Comparison of ENCODE assay signal across 8 cellular contexts in the genomic region with DNA sequence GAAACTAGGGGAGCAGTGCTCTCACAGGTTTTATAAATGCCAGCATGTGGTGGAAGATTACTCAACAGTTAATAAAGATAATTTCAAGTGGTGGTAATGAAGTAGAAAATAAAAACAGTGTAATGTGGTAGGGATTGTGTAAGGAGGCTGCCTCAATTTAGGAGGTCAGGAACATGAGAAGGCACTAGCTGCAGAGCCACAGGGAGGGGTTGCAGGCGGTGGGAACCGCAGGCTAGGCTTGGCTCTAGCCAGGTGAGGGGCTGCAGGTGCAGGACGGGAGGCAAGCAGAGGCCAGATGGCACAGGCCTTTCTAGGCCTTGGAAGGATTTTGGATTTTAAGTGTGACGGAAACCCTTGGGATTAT. TPM values are rescaled to one million over a fixed set of nuclear protein-coding genes. Genes with fewer than 3 reads are reported as not detected.
A peak's percentile ranks its signal among the peaks of the same experiment; 100 is the strongest.
DNase-seq lines count a peak whose midpoint lies in the region; ATAC-seq and TF ChIP-seq lines count a peak whose summit lies in the region.

No MANE protein-coding gene starts in this region.

- no peaks in the 10 kb centered on the region for H3K9me3 ChIP-seq in effector memory CD4-positive, alpha-beta T cell (ENCODE audit: control insufficient read depth, low read length)
- no peaks in the 10 kb centered on the region for H3K9me3 ChIP-seq in muscle layer of colon (ENCODE audit: low read length)

- peak overlapping the region; percentile 99 for H2AFZ ChIP-seq in ACC112 (ENCODE audit: low read length, unreplicated experiment)

- DNase-seq in GM13977 (ENCODE audit: low spot score): no peak
- DNase-seq in RWPE1 (ENCODE audit: low spot score): peak; percentile 8
- DNase-seq in effector memory CD4-positive, alpha-beta T cell: no peak
- no peak for DNase-seq in ureter (ENCODE audit: low spot score)

- H3K4me1 ChIP-seq in ACC112 (ENCODE audit: control insufficient read depth, insufficient read depth, low read length, unreplicated experiment) (peaks cover 5% of the 10 kb centered on the region), muscle layer of colon (ENCODE audit: insufficient read depth, low read length) (peaks cover 34% of the 10 kb centered on the region)
- peaks cover 19% of the 10 kb centered on the region for H3K4me1 ChIP-seq in effector memory CD4-positive, alpha-beta T cell (ENCODE audit: control insufficient read depth, insufficient read depth, low read length, poor library complexity, severe bottlenecking)

- peak overlapping the region; percentile 28; the same call in 1 of the 2 replicates for H3K27ac ChIP-seq in ACC112 (ENCODE audit: low read depth, low read length)
- H3K27ac ChIP-seq in RWPE1: peak overlapping the region; percentile 94
- peak overlapping the region; percentile 93 for H3K27ac ChIP-seq in effector memory CD4-positive, alpha-beta T cell (ENCODE audit: insufficient read depth, low read length, poor library complexity, severe bottlenecking)
- H3K27ac ChIP-seq in muscle layer of colon (ENCODE audit: low read depth, low read length): peak overlapping the region; percentile 91

- TF ChIP-seq CTCF in GM13977 (IDR thresholded peaks at IDR 0.05; ENCODE audit: extremely low read depth, insufficient read depth, missing control alignments) (peak; percentile 4), RWPE1 (conservative IDR thresholded peaks at IDR 0.05; ENCODE audit: low read depth) (no peak)

- ATAC-seq in HG03280 (IDR thresholded peaks at IDR 0.05; ENCODE audit: unreplicated experiment): peak; percentile 8
- ATAC-seq in HG02610 (IDR thresholded peaks at IDR 0.05; ENCODE audit: unreplicated experiment): no peak

- peaks cover 35% of the 10 kb centered on the region for H3K79me2 ChIP-seq in ACC112 (ENCODE audit: control insufficient read depth, insufficient read depth, low read length, unreplicated experiment)

- POLR2A ChIA-PET in RWPE1 (lab: Yijun Ruan, JAX; ENCODE audit: low non-redundant PET): no interaction called here

- CTCF ChIA-PET in RWPE1 (lab: Yijun Ruan, JAX): interaction anchor here (0.6 to 1.1 kb wide), 3 partner anchors 8 to 56 kb away, joined by 3 to 5 read pairs (median 4); no protein-coding TSS in a partner anchor

- H3K27me3 ChIP-seq in ACC112 (ENCODE audit: insufficient read depth, low read length): no peaks in the 10 kb centered on the region
- H3K27me3 ChIP-seq in effector memory CD4-positive, alpha-beta T cell (replicated peaks; ENCODE audit: control insufficient read depth, insufficient read depth, low read length, poor library complexity, severe bottlenecking): no peaks in the 10 kb centered on the region
- H3K27me3 ChIP-seq in muscle layer of colon (ENCODE audit: control insufficient read depth in 1 of 2, insufficient read depth in 2 of 2, low read length in 2 of 2): no peaks in the 10 kb centered on the region

- peak overlapping the region; percentile 93 for H3K4me3 ChIP-seq in ACC112 (ENCODE audit: low read depth, low read length)
- H3K4me3 ChIP-seq in effector memory CD4-positive, alpha-beta T cell (ENCODE audit: insufficient read depth, low read depth, low read length, poor library complexity, severe bottlenecking): peak overlapping the region; percentile 80
- peak overlapping the region; percentile 82 to 99 for H3K4me3 ChIP-seq in muscle layer of colon (ENCODE audit: low read depth in 1 of 2, low read length in 2 of 2)

- in situ Hi-C loops in GM13977 (cut with MboI; ENCODE audit: low pct_unique_long_range_greater_than_20kb, low sequenced_read_pairs, unreplicated experiment): no loop called here

- H3K9ac ChIP-seq in muscle layer of colon (ENCODE audit: low read length): peak overlapping the region; percentile 65

- H3K36me3 ChIP-seq in ACC112 (ENCODE audit: insufficient read depth, low read length) (peaks cover 14% of the 10 kb centered on the region; the same call in 1 of the 2 replicates), muscle layer of colon (ENCODE audit: insufficient read depth, low read length) (peaks cover 3% of the 10 kb centered on the region)
- peaks cover 21% of the 10 kb centered on the region for H3K36me3 ChIP-seq in effector memory CD4-positive, alpha-beta T cell (ENCODE audit: control insufficient read depth, insufficient read depth, low read length)

RNA-seq across cellular contexts. Expression of a gene that starts 0.8 kb away (rescaled TPM):
- total RNA-seq in ureter: 17.5 TPM

RNA-seq across cellular contexts. Expression of a gene that starts 0.9 kb away (rescaled TPM):
- 33.5 TPM for total RNA-seq in ureter

Comparison
In these comparisons a context has a peak if more than half of its experiments do, and no peak if none do; other contexts are left out.
1. H3K27ac ChIP-seq: peak in every context shown above with its lines; median percentile 94 in RWPE1; 93 in effector memory CD4-positive, alpha-beta T cell; 91 in muscle layer of colon; 28 in ACC112.